ENCODE assay signal across 16 cellular contexts in genomic region chr6:142141531-142141930, GRCh38. TPM values are rescaled to one million over a fixed set of nuclear protein-coding genes. Genes with fewer than 3 reads are reported as not detected.
"Had no signal": no experiment of that assay in that cellular context is flagged by ENCODE, and none has a peak within 500 bp of the region (broad histone marks: within the 10 kb centered on the region; RNA-seq: fewer than 3 reads in every experiment).

No MANE protein-coding gene starts in this region.

RNA-seq across cellular contexts. Expression of gene NMBR, which starts 5.4 kb away (rescaled TPM):
- total RNA-seq: subcutaneous adipose tissue, transverse colon, upper lobe of left lung, upper lobe of right lung, ureter, vagina had no signal
- polyA plus RNA-seq: stomach had no signal

RNA-seq across cellular contexts. Expression of gene GJE1, which starts 8.8 kb away (rescaled TPM):
- total RNA-seq: stomach, subcutaneous adipose tissue, suprapubic skin, temporal lobe, testis, thoracic aorta, thyroid gland, tibial nerve, transverse colon, upper lobe of left lung, upper lobe of right lung, ureter, urinary bladder, uterus, vagina had no signal
- polyA plus RNA-seq: stomach, thymus, urinary bladder had no signal
